Comparison of ENCODE assay signal across 14 cellular contexts in genomic region chr1:33336580-33336979, GRCh38. TPM values are rescaled to one million over a fixed set of nuclear protein-coding genes. Genes with fewer than 3 reads are reported as not detected.
DNase-seq lines count a peak whose midpoint lies in the region; ATAC-seq, FAIRE-seq and TF ChIP-seq lines count a peak whose summit lies in the region.
"Had no signal": no experiment of that assay in that cellular context is flagged by ENCODE, and none has a peak within 500 bp of the region (broad histone marks: within the 10 kb centered on the region; RNA-seq: fewer than 3 reads in every experiment).

No MANE protein-coding gene starts in this region.

- H3K4me1 Mint-ChIP-seq in progenitor cell of endocrine pancreas (ENCODE audit: low read depth), result peaks cover 65% of the 10 kb centered on the region

- DNase-seq in G401 (ENCODE audit: low spot score), result peak; percentile 66
- peak; percentile 96 for DNase-seq in NCI-H2171 treated with DMSO at 0.1 percent for 48 hours (lab: John Stamatoyannopoulos, UW)
- DNase-seq in dorsolateral prefrontal cortex, result peak in 2 of 10 donors; percentile 9 to 33
- DNase-seq in progenitor cell of endocrine pancreas (ENCODE audit: low spot score, unreplicated experiment), result no peak
- DNase-seq in NCI-H2081 treated with DMSO at 0.1 percent for 48 hours (lab: John Stamatoyannopoulos, UW), result no peak
- no peak for DNase-seq in RCC 7860 (ENCODE audit: low spot score)
- no peak for DNase-seq in NCI-H1436 treated with DMSO at 0.1 percent for 48 hours (lab: John Stamatoyannopoulos, UW)
- DNase-seq: activated naive CD8-positive, alpha-beta T cell treated with anti-CD3 and anti-CD28 coated beads, Interleukin-2, amount 50 U/mL, for 24 hours; stimulated activated CD4-positive, alpha-beta T cell treated with anti-CD3 and anti-CD28 coated beads, Interleukin-4, amount 100 ng/mL, for 1 hour had no signal

- in situ Hi-C loops in G401 (cut with HindIII; ENCODE audit: low sequenced_read_pairs), result no loop called here

- no peak for ATAC-seq in GM18502 (IDR thresholded peaks at IDR 0.05; ENCODE audit: poor library complexity, unreplicated experiment)
- ATAC-seq: activated naive CD8-positive, alpha-beta T cell treated with anti-CD3 and anti-CD28 coated beads, Interleukin-2, amount 50 U/mL, for 24 hours; K562 had no signal

- no peak overlapping the region for H3K4me3 ChIP-seq in dorsolateral prefrontal cortex
- H3K4me3 ChIP-seq: K562 had no signal

- no peak overlapping the region for H3K4me3 Mint-ChIP-seq in progenitor cell of endocrine pancreas (ENCODE audit: low read depth)
- H3K4me3 Mint-ChIP-seq: activated naive CD8-positive, alpha-beta T cell treated with anti-CD3 and anti-CD28 coated beads, Interleukin-2, amount 50 U/mL, for 24 hours; stimulated activated naive CD8-positive, alpha-beta T cell treated with anti-CD3 and anti-CD28 coated beads, Interleukin-15, Interleukin-2, amounts not matched to agents 100 ng/mL and 50 ng/mL, for 24 hours had no signal

- no peaks in the 10 kb centered on the region for H3K27me3 Mint-ChIP-seq in progenitor cell of endocrine pancreas
- H3K27me3 Mint-ChIP-seq: activated naive CD8-positive, alpha-beta T cell treated with anti-CD3 and anti-CD28 coated beads, Interleukin-2, amount 50 U/mL, for 24 hours; stimulated activated naive CD8-positive, alpha-beta T cell treated with anti-CD3 and anti-CD28 coated beads, Interleukin-15, Interleukin-2, amounts not matched to agents 100 ng/mL and 50 ng/mL, for 24 hours had no signal

- no peak for TF ChIP-seq CTCF in dorsolateral prefrontal cortex (IDR thresholded peaks at IDR 0.05 in 54 of 56, conservative IDR thresholded peaks at IDR 0.05 in 2 of 56; ENCODE audit: low read depth in 1 of 56, partially characterized antibody in 56 of 56)
- no peak for TF ChIP-seq CTCF in progenitor cell of endocrine pancreas (IDR thresholded peaks at IDR 0.05; ENCODE audit: unreplicated experiment)

- peaks cover 19% of the 10 kb centered on the region for H3K36me3 Mint-ChIP-seq in progenitor cell of endocrine pancreas (ENCODE audit: insufficient read depth)

- H3K27ac Mint-ChIP-seq in progenitor cell of endocrine pancreas, result peak overlapping the region; percentile 89
- H3K27ac Mint-ChIP-seq: activated naive CD8-positive, alpha-beta T cell treated with anti-CD3 and anti-CD28 coated beads, Interleukin-2, amount 50 U/mL, for 24 hours; stimulated activated naive CD8-positive, alpha-beta T cell treated with anti-CD3 and anti-CD28 coated beads, Interleukin-15, Interleukin-2, amounts not matched to agents 100 ng/mL and 50 ng/mL, for 24 hours had no signal

- peak overlapping the region in 48 of 59 donors; percentile 1 to 99 (median 90) for H3K27ac ChIP-seq in dorsolateral prefrontal cortex
- H3K27ac ChIP-seq: C4-2B, parathyroid adenoma had no signal

- H3K9me3 Mint-ChIP-seq in progenitor cell of endocrine pancreas (ENCODE audit: low read depth), result no peaks in the 10 kb centered on the region
- H3K9me3 Mint-ChIP-seq: activated naive CD8-positive, alpha-beta T cell treated with anti-CD3 and anti-CD28 coated beads, Interleukin-2, amount 50 U/mL, for 24 hours; stimulated activated naive CD8-positive, alpha-beta T cell treated with anti-CD3 and anti-CD28 coated beads, Interleukin-15, Interleukin-2, amounts not matched to agents 100 ng/mL and 50 ng/mL, for 24 hours had no signal

- FAIRE-seq in RCC 7860 (lab: Jason Lieb, UNC), result no peak
- FAIRE-seq: K562 had no signal

- intact Hi-C loops in dorsolateral prefrontal cortex (cut with DNase I), result no loop called here

- no peaks in the 10 kb centered on the region for H3K27me3 ChIP-seq in dorsolateral prefrontal cortex

RNA-seq across cellular contexts. Expression of gene A3GALT2, which starts 15.7 kb away (rescaled TPM):
- not detected in 2 replicates for total RNA-seq in G401 (2014; rRNA removed; shearing (Covaris generic))
- total RNA-seq in dorsolateral prefrontal cortex, result under 1 TPM in 10 of 120 experiments, not detected in 110; 0.35 to 0.76 (median 0.60) TPM
- 0.29 and 0.40 TPM in 2 replicates for total RNA-seq in progenitor cell of endocrine pancreas
- total RNA-seq: K562 had no signal

Comparison
In these comparisons a context has a peak if more than half of its experiments do, and no peak if none do; other contexts are left out.
1. DNase-seq: peak in G401 (single experiment) and NCI-H2171 treated with DMSO at 0.1 percent for 48 hours (single experiment); none in progenitor cell of endocrine pancreas (single experiment), NCI-H2081 treated with DMSO at 0.1 percent for 48 hours (single experiment), RCC 7860 (single experiment) and NCI-H1436 treated with DMSO at 0.1 percent for 48 hours (single experiment).